In the genomic region with DNA sequence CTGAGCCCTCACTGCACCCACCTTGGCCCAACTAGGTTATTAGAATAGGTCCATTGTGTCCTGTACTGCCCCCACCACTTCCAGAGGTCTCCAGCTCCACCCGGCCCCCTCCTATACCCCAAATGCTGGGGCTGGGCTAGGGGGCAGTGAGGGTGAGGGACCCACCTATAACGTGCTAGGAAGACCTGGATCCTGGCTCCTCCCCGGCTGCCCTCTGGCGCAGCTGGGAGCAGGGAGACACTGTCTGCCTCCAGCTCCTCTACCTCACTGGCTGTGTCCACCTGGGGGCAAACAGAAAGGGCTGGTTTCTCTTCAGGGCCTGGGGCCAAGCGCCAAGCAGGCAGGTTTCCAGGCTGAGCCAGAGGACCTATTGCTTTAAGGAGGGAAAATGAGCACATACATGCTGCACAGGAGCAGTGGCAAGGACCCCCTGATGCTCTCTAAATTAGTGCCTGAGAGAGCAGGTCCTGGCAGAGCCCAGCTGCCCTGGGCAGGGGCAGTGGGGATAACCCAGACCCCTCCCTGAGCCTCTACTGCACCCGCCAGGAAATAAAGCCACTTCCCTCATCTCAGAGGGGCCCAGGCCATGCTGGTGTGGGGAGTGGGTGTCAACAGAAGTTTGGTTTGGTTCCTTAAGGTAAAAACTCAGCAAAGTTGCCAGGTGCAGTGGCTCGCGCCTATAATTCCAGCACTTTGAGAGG, we compare ENCODE assay signal across 15 cellular contexts. TPM values are rescaled to one million over a fixed set of nuclear protein-coding genes. Genes with fewer than 3 reads are reported as not detected.
DNase-seq lines count a peak whose midpoint lies in the region; ATAC-seq, FAIRE-seq and TF ChIP-seq lines count a peak whose summit lies in the region.
"Had no signal": no experiment of that assay in that cellular context is flagged by ENCODE, and none has a peak within 500 bp of the region (broad histone marks: within the 10 kb centered on the region; RNA-seq: fewer than 3 reads in every experiment).

No MANE protein-coding gene starts in this region.

- no peak overlapping the region for H3K4me3 ChIP-seq in HL-60 (replicated peaks; ENCODE audit: insufficient read depth, low read length)
- H3K4me3 ChIP-seq: breast epithelium, lower lobe of right lung, upper lobe of left lung had no signal

- no peak for FAIRE-seq in frontal cortex (lab: Jason Lieb, UNC)
- FAIRE-seq in HTR-8/SVneo (lab: Jason Lieb, UNC): no peak

- H3K9me3 Mint-ChIP-seq in activated T-cell treated with anti-CD3 and anti-CD28 coated beads, Interleukin-2, amount 50 U/mL, for 24 hours: no peaks in the 10 kb centered on the region
- H3K9me3 Mint-ChIP-seq in activated T-cell treated with anti-CD3 and anti-CD28 coated beads, Interleukin-2, amount 50 U/mL, for 4 hours: no peaks in the 10 kb centered on the region
- peaks cover 3% of the 10 kb centered on the region for H3K9me3 Mint-ChIP-seq in glutamatergic neuron (ENCODE audit: unreplicated experiment)
- H3K9me3 Mint-ChIP-seq in stimulated activated effector memory CD8-positive, alpha-beta T cell treated with anti-CD3 and anti-CD28 coated beads, Interleukin-12 subunit alpha, Interleukin-12 subunit beta, amount 100 ng/mL, for 72 hours: no peaks in the 10 kb centered on the region
- H3K9me3 Mint-ChIP-seq: naive thymus-derived CD8-positive, alpha-beta T cell; T-helper 1 cell treated with Interleukin-12 subunit alpha and Interleukin-12 subunit beta and Interleukin-4 antibody, amounts not matched to agents 30 μg/mL and 1 μg/mL, for 36 hours had no signal

- no peak for TF ChIP-seq CTCF in HL-60 (IDR thresholded peaks at IDR 0.05; ENCODE audit: insufficient read depth, low read length)
- no peak for TF ChIP-seq CTCF in glutamatergic neuron (IDR thresholded peaks at IDR 0.05; ENCODE audit: partially characterized antibody, unreplicated experiment)

- no peaks in the 10 kb centered on the region for H3K27me3 Mint-ChIP-seq in activated T-cell treated with anti-CD3 and anti-CD28 coated beads, Interleukin-2, amount 50 U/mL, for 24 hours
- no peaks in the 10 kb centered on the region for H3K27me3 Mint-ChIP-seq in activated T-cell treated with anti-CD3 and anti-CD28 coated beads, Interleukin-2, amount 50 U/mL, for 4 hours (ENCODE audit: low read depth)
- peaks cover 4% of the 10 kb centered on the region for H3K27me3 Mint-ChIP-seq in glutamatergic neuron (ENCODE audit: unreplicated experiment)
- H3K27me3 Mint-ChIP-seq: naive thymus-derived CD8-positive, alpha-beta T cell had no signal

- H3K27ac ChIP-seq in HL-60 (replicated peaks): 0 out of 2 replicates have a peak overlapping the region, but pooled peaks have one; percentile 6
- H3K27ac ChIP-seq: breast epithelium, lower lobe of right lung, upper lobe of left lung had no signal

- ATAC-seq in activated T-cell treated with anti-CD3 and anti-CD28 coated beads, Interleukin-2, amount 50 U/mL, for 4 hours: no peak
- ATAC-seq in stimulated activated effector memory CD8-positive, alpha-beta T cell treated with anti-CD3 and anti-CD28 coated beads, Interleukin-12 subunit alpha, Interleukin-12 subunit beta, amount 100 ng/mL, for 72 hours: no peak
- no peak for ATAC-seq in HG02588 (IDR thresholded peaks at IDR 0.05; ENCODE audit: unreplicated experiment)
- ATAC-seq: right cardiac atrium had no signal

- no peak overlapping the region for H3K4me3 Mint-ChIP-seq in activated T-cell treated with anti-CD3 and anti-CD28 coated beads, Interleukin-2, amount 50 U/mL, for 24 hours
- H3K4me3 Mint-ChIP-seq in activated T-cell treated with anti-CD3 and anti-CD28 coated beads, Interleukin-2, amount 50 U/mL, for 4 hours: no peak overlapping the region
- H3K4me3 Mint-ChIP-seq in glutamatergic neuron (ENCODE audit: unreplicated experiment): no peak overlapping the region
- no peak overlapping the region for H3K4me3 Mint-ChIP-seq in stimulated activated effector memory CD8-positive, alpha-beta T cell treated with anti-CD3 and anti-CD28 coated beads, Interleukin-12 subunit alpha, Interleukin-12 subunit beta, amount 100 ng/mL, for 72 hours
- H3K4me3 Mint-ChIP-seq: naive thymus-derived CD8-positive, alpha-beta T cell had no signal

- H3K36me3 Mint-ChIP-seq in activated T-cell treated with anti-CD3 and anti-CD28 coated beads, Interleukin-2, amount 50 U/mL, for 24 hours (ENCODE audit: low read depth): peaks cover 56% of the 10 kb centered on the region
- H3K36me3 Mint-ChIP-seq in activated T-cell treated with anti-CD3 and anti-CD28 coated beads, Interleukin-2, amount 50 U/mL, for 4 hours (ENCODE audit: insufficient read depth): peaks cover 7% of the 10 kb centered on the region
- H3K36me3 Mint-ChIP-seq in glutamatergic neuron (ENCODE audit: unreplicated experiment): no peaks in the 10 kb centered on the region
- peaks cover 64% of the 10 kb centered on the region for H3K36me3 Mint-ChIP-seq in stimulated activated effector memory CD8-positive, alpha-beta T cell treated with anti-CD3 and anti-CD28 coated beads, Interleukin-12 subunit alpha, Interleukin-12 subunit beta, amount 100 ng/mL, for 72 hours

- H3K27ac Mint-ChIP-seq in activated T-cell treated with anti-CD3 and anti-CD28 coated beads, Interleukin-2, amount 50 U/mL, for 24 hours: peak overlapping the region; percentile 91
- H3K27ac Mint-ChIP-seq in glutamatergic neuron (ENCODE audit: unreplicated experiment): no peak overlapping the region
- H3K27ac Mint-ChIP-seq in stimulated activated effector memory CD8-positive, alpha-beta T cell treated with anti-CD3 and anti-CD28 coated beads, Interleukin-12 subunit alpha, Interleukin-12 subunit beta, amount 100 ng/mL, for 72 hours: peak overlapping the region; percentile 87

- H3K4me1 Mint-ChIP-seq in activated T-cell treated with anti-CD3 and anti-CD28 coated beads, Interleukin-2, amount 50 U/mL, for 24 hours (ENCODE audit: low read depth): peaks cover 27% of the 10 kb centered on the region
- H3K4me1 Mint-ChIP-seq in activated T-cell treated with anti-CD3 and anti-CD28 coated beads, Interleukin-2, amount 50 U/mL, for 4 hours (ENCODE audit: low read depth): peaks cover 14% of the 10 kb centered on the region
- peaks cover 8% of the 10 kb centered on the region for H3K4me1 Mint-ChIP-seq in glutamatergic neuron (ENCODE audit: low read depth, unreplicated experiment)
- H3K4me1 Mint-ChIP-seq in stimulated activated effector memory CD8-positive, alpha-beta T cell treated with anti-CD3 and anti-CD28 coated beads, Interleukin-12 subunit alpha, Interleukin-12 subunit beta, amount 100 ng/mL, for 72 hours: peaks cover 29% of the 10 kb centered on the region

- DNase-seq in activated T-cell treated with anti-CD3 and anti-CD28 coated beads, Interleukin-2, amount 50 U/mL, for 24 hours: peak; percentile 28
- no peak for DNase-seq in activated T-cell treated with anti-CD3 and anti-CD28 coated beads, Interleukin-2, amount 50 U/mL, for 4 hours
- no peak for DNase-seq in HL-60 (ENCODE audit: low read depth in 1 of 2, low spot score in 1 of 2)
- DNase-seq in glutamatergic neuron: peak; percentile 6
- peak; percentile 1 to 45 for DNase-seq in stimulated activated effector memory CD8-positive, alpha-beta T cell treated with anti-CD3 and anti-CD28 coated beads, Interleukin-12 subunit alpha, Interleukin-12 subunit beta, amount 100 ng/mL, for 72 hours (ENCODE audit: low spot score in 2 of 2)
- DNase-seq in frontal cortex (ENCODE audit: low spot score in 2 of 2): no peak
- DNase-seq in HTR-8/SVneo (ENCODE audit: insufficient read length, low spot score): no peak
- DNase-seq: lower lobe of right lung, NCI-H524 treated with DMSO at 0.1 percent for 48 hours had no signal

- H3K27me3 ChIP-seq in HL-60 (ENCODE audit: insufficient read depth, poor library complexity, severe bottlenecking): no peaks in the 10 kb centered on the region
- H3K27me3 ChIP-seq: breast epithelium, upper lobe of left lung had no signal

RNA-seq across cellular contexts. Expression of a gene that starts 12.2 kb away (rescaled TPM):
- total RNA-seq in activated T-cell treated with anti-CD3 and anti-CD28 coated beads, Interleukin-2, amount 50 U/mL, for 4 hours: 10 to 100 TPM; 38.6 to 49.6 (median 43.2) TPM
- total RNA-seq in glutamatergic neuron (ENCODE audit: unreplicated experiment): 39.7 TPM
- total RNA-seq in frontal cortex: 31.0 TPM

RNA-seq across cellular contexts. Expression of a gene that starts 35.6 kb away (rescaled TPM):
- total RNA-seq in activated T-cell treated with anti-CD3 and anti-CD28 coated beads, Interleukin-2, amount 50 U/mL, for 4 hours: 100 to 1,000 TPM; 144 to 154 (median 152) TPM
- total RNA-seq in glutamatergic neuron (ENCODE audit: unreplicated experiment): 82.1 TPM
- 35.1 TPM for total RNA-seq in frontal cortex

RNA-seq across cellular contexts. Expression of a gene that starts 35.7 kb away (rescaled TPM):
- not detected for total RNA-seq in activated T-cell treated with anti-CD3 and anti-CD28 coated beads, Interleukin-2, amount 50 U/mL, for 4 hours
- total RNA-seq in glutamatergic neuron (ENCODE audit: unreplicated experiment): not detected
- total RNA-seq in frontal cortex: 1.2 TPM
- total RNA-seq: naive thymus-derived CD8-positive, alpha-beta T cell had no signal

Comparison
In these comparisons a context has a peak if more than half of its experiments do, and no peak if none do; other contexts are left out.
1. DNase-seq: peak in activated T-cell treated with anti-CD3 and anti-CD28 coated beads, Interleukin-2, amount 50 U/mL, for 24 hours (single experiment), glutamatergic neuron (single experiment) and stimulated activated effector memory CD8-positive, alpha-beta T cell treated with anti-CD3 and anti-CD28 coated beads, Interleukin-12 subunit alpha, Interleukin-12 subunit beta, amount 100 ng/mL, for 72 hours (2 of 2); none in activated T-cell treated with anti-CD3 and anti-CD28 coated beads, Interleukin-2, amount 50 U/mL, for 4 hours (single experiment), HL-60 (0 of 2), frontal cortex (0 of 2) and HTR-8/SVneo (single experiment).